In genomic region chr1:28078680-28079626, GRCh38 we compare ENCODE assay signal across 12 cellular contexts. TPM values are rescaled to one million over a fixed set of nuclear protein-coding genes. Genes with fewer than 3 reads are reported as not detected.
DNase-seq lines count a peak whose midpoint lies in the region; TF ChIP-seq lines count a peak whose summit lies in the region.
"Had no signal": no experiment of that assay in that cellular context is flagged by ENCODE, and none has a peak within 500 bp of the region (broad histone marks: within the 10 kb centered on the region; RNA-seq: fewer than 3 reads in every experiment).

No MANE protein-coding gene starts in this region.

- H3K27ac ChIP-seq in mesenchymal stem cell (ENCODE audit: low read length, poor library complexity, severe bottlenecking): peak overlapping the region; percentile 95

- no peak overlapping the region for H3K4me2 ChIP-seq in mesenchymal stem cell (ENCODE audit: low read length, poor library complexity, severe bottlenecking)

- H3K79me1 ChIP-seq in mesenchymal stem cell (replicated peaks; ENCODE audit: low read length, poor library complexity, severe bottlenecking): no peaks in the 10 kb centered on the region

- no peak overlapping the region for H3K4me3 ChIP-seq in epithelial cell of proximal tubule (ENCODE audit: low read depth, low read length)
- no peak overlapping the region for H3K4me3 ChIP-seq in mesenchymal stem cell (ENCODE audit: insufficient read depth in 1 of 2, low read depth in 1 of 2, low read length in 2 of 2)

- H3K4ac ChIP-seq in mesenchymal stem cell (ENCODE audit: low read depth in 1 of 2, low read length in 2 of 2): no peak overlapping the region

- no peak overlapping the region for H3K23ac ChIP-seq in mesenchymal stem cell (ENCODE audit: low read length in 2 of 2)

- no peak overlapping the region for H2BK12ac ChIP-seq in mesenchymal stem cell (ENCODE audit: low read length in 2 of 2)

- H2AFZ ChIP-seq in mesenchymal stem cell (ENCODE audit: low read depth, low read length): no peak overlapping the region

- no peak overlapping the region for H2BK120ac ChIP-seq in mesenchymal stem cell (ENCODE audit: low read depth, low read length)

- H2AK5ac ChIP-seq in mesenchymal stem cell (ENCODE audit: low read length, severe bottlenecking): peak overlapping the region; percentile 61

- H4K91ac ChIP-seq in mesenchymal stem cell (ENCODE audit: low read length): no peak overlapping the region

- H3K36me3 ChIP-seq in mesenchymal stem cell (ENCODE audit: control insufficient read depth in 1 of 2, insufficient read depth in 2 of 2, low read depth in 1 of 2, low read length in 2 of 2): peaks cover 3 to 24% of the 10 kb centered on the region in 2 experiments

- H3K18ac ChIP-seq in mesenchymal stem cell (ENCODE audit: low read depth in 1 of 2, low read length in 2 of 2): no peak overlapping the region

- H3K9ac ChIP-seq in mesenchymal stem cell (ENCODE audit: low read length): no peak overlapping the region

- no peak overlapping the region for H2BK5ac ChIP-seq in mesenchymal stem cell (ENCODE audit: low read depth, low read length, poor library complexity, severe bottlenecking)

- no peaks in the 10 kb centered on the region for H3K27me3 ChIP-seq in mesenchymal stem cell (ENCODE audit: control insufficient read depth in 1 of 2, insufficient read depth in 1 of 2, low read length in 2 of 2)

- no peak for TF ChIP-seq CTCF in epithelial cell of proximal tubule (conservative IDR thresholded peaks at IDR 0.05; ENCODE audit: low read depth, low read length)

- H3K9me3 ChIP-seq in mesenchymal stem cell (ENCODE audit: control insufficient read depth, low read length): no peaks in the 10 kb centered on the region

- H2BK15ac ChIP-seq in mesenchymal stem cell (ENCODE audit: low read depth, poor library complexity, severe bottlenecking): no peak overlapping the region

- WGBS in mesenchymal stem cell: 97% methylated on average over 4 of the region's 8 CpGs

- H4K8ac ChIP-seq in mesenchymal stem cell (ENCODE audit: low read length): no peak overlapping the region

- DNase-seq in COLO829 (ENCODE audit: low spot score) (peak; percentile 79), RPMI7951 (ENCODE audit: low read depth) (peak; percentile 31), epithelial cell of proximal tubule (ENCODE audit: low read depth) (peak; percentile 79), mesenchymal stem cell (peak; percentile 55), germinal center (ENCODE audit: low spot score) (no peak), C1 segment of cervical spinal cord (lab: John Stamatoyannopoulos, UW) (no peak), activated gamma-delta T cell (lab: John Stamatoyannopoulos, UW) (no peak)
- DNase-seq in activated CD8-positive, alpha-beta memory T cell treated with anti-CD3 and anti-CD28 coated beads for 24 hours: no peak
- DNase-seq: activated CD4-positive, CD25-positive, alpha-beta regulatory T cell; activated naive CD4-positive, alpha-beta T cell treated with Interleukin-2 at 50 U/mL for 16 hours; glutamatergic neuron; NCI-H748 treated with DMSO at 0.1 percent for 48 hours had no signal

- peaks cover 2% of the 10 kb centered on the region for H3K4me1 ChIP-seq in mesenchymal stem cell (ENCODE audit: control insufficient read depth, insufficient read depth, low read depth, low read length)

- H3K14ac ChIP-seq in mesenchymal stem cell (ENCODE audit: low read length in 2 of 2): no peak overlapping the region

RNA-seq across cellular contexts. Expression of gene EYA3, which starts 9.5 kb away (rescaled TPM):
- total RNA-seq in RPMI7951 (2014; rRNA removed; shearing (Covaris generic)): 18.7 and 20.1 TPM in 2 replicates
- 18.1 and 22.2 TPM in 2 replicates for total RNA-seq in epithelial cell of proximal tubule
- polyA plus RNA-seq in mesenchymal stem cell (2013, experiment 1 of 2): 11.4 TPM
- 10.9 TPM for polyA plus RNA-seq in mesenchymal stem cell (2013, experiment 2 of 2)

Comparison
In these comparisons a context has a peak if more than half of its experiments do, and no peak if none do; other contexts are left out.
1. DNase-seq: peak in COLO829 (single experiment), RPMI7951 (single experiment), epithelial cell of proximal tubule (single experiment) and mesenchymal stem cell (single experiment); none in germinal center (single experiment), activated CD8-positive, alpha-beta memory T cell treated with anti-CD3 and anti-CD28 coated beads for 24 hours (single experiment), C1 segment of cervical spinal cord (0 of 14) and activated gamma-delta T cell (single experiment).